ENCODE assay signal across 19 cellular contexts in the genomic region with DNA sequence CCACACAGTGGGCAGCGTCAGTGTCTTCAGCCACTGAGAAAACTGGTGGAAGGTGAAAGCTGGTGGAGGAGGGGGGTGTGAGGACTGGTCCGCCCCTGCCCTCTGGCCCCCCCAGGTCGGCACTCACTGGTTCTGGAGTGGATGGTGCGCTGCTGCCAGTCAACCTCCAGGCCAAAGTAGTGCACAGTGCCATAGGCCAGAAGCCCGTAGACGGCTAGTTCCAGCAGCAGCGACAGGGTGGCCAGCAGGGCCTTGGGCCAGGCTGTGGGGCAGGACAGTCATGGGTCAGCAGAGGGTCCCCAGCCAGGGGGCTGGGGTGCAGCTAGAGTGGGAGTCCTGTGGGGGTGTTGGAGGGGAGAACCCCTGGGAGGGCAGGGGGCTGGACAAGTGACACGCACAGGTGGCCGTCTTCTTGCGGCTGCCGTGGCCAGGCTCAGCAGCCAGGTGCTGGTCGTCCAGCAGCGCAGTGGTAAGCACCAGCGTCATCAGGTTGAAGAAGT. TPM values are rescaled to one million over a fixed set of nuclear protein-coding genes. Genes with fewer than 3 reads are reported as not detected.
DNase-seq lines count a peak whose midpoint lies in the region; ATAC-seq and TF ChIP-seq lines count a peak whose summit lies in the region.
"Had no signal": no experiment of that assay in that cellular context is flagged by ENCODE, and none has a peak within 500 bp of the region (broad histone marks: within the 10 kb centered on the region; RNA-seq: fewer than 3 reads in every experiment).

No MANE protein-coding gene starts in this region.

- no peaks in the 10 kb centered on the region for H4K20me1 ChIP-seq in HCT116 (ENCODE audit: insufficient read depth)
- H4K20me1 ChIP-seq in hepatocyte (ENCODE audit: insufficient read depth, poor library complexity, severe bottlenecking), result no peaks in the 10 kb centered on the region

- H3K79me2 ChIP-seq in HCT116 (ENCODE audit: insufficient read depth, low read length) (peaks cover 40% of the 10 kb centered on the region), hepatocyte (peaks cover 34% of the 10 kb centered on the region)

- no peak overlapping the region for H3K9ac ChIP-seq in HCT116 (ENCODE audit: low read length)

- 96% methylated on average over 8 of the region's 14 CpGs for WGBS in hepatocyte (ENCODE audit: low lambda C conversion rate, missing lambda C conversion rate)

- intact Hi-C loops in HCT116 (cut with micrococcal nuclease), result no loop called here

- peaks cover 0 to 31% (median 0%) of the 10 kb centered on the region in 3 donors for H3K36me3 Mint-ChIP-seq in CD8-positive, alpha-beta memory T cell
- H3K36me3 Mint-ChIP-seq: activated CD8-positive, alpha-beta memory T cell treated with anti-CD3 and anti-CD28 coated beads, Interleukin-2, amount 10 ng/mL, durations not matched to agents 7 days and 5 days had no signal

- H3K27ac ChIP-seq in CD8-positive, alpha-beta memory T cell (ENCODE audit: low read depth, low read length), result no peak overlapping the region
- peak overlapping the region; percentile 18; the same call in 1 of the 2 replicates for H3K27ac ChIP-seq in HCT116 (ENCODE audit: low read depth, low read length)
- no peak overlapping the region for H3K27ac ChIP-seq in hepatocyte
- H3K27ac ChIP-seq: thoracic aorta had no signal

- peaks cover 12 to 28% (median 19%) of the 10 kb centered on the region in 3 donors for H3K4me1 Mint-ChIP-seq in CD8-positive, alpha-beta memory T cell

- DNase-seq in CD8-positive, alpha-beta memory T cell, result no peak
- no peak for DNase-seq in HCT116 (ENCODE audit: low read depth, low spot score)
- peak; percentile 3 for DNase-seq in hepatocyte (ENCODE audit: low spot score)
- DNase-seq in DMS 273 (lab: John Stamatoyannopoulos, UW; ENCODE audit: unreplicated experiment), result no peak
- no peak for DNase-seq in COLO668 (lab: John Stamatoyannopoulos, UW; ENCODE audit: unreplicated experiment)
- DNase-seq: activated CD4-positive, CD25-positive, alpha-beta regulatory T cell; activated CD8-positive, alpha-beta memory T cell treated with anti-CD3 and anti-CD28 coated beads, Interleukin-2, amount 10 ng/mL, durations not matched to agents 7 days and 5 days; activated naive CD4-positive, alpha-beta T cell treated with Interleukin-2 at 50 U/mL for 16 hours; AML-193; hypothalamus; kidney glomerular epithelial cell; mesendoderm; NCI-H1417 treated with DMSO at 0.1 percent for 48 hours; NCI-H2171; nephron progenitor cell; OCI-M1; stimulated activated CD4-positive, alpha-beta T cell treated with anti-CD3 and anti-CD28 coated beads, Interleukin-12 subunit alpha, Interleukin-12 subunit beta, amount 100 ng/mL, for 4 hours had no signal

- POLR2A ChIA-PET in CD8-positive, alpha-beta memory T cell (lab: Charles Lee), result interaction anchor here (1.0 kb wide), 1 partner anchor 116 kb away, joined by 3 read pairs; no protein-coding TSS in a partner anchor
- POLR2A ChIA-PET in HCT116 (lab: Charles Lee), result no interaction called here

- no peak overlapping the region for H2AFZ ChIP-seq in HCT116 (ENCODE audit: low read depth, low read length, poor library complexity, severe bottlenecking)
- H2AFZ ChIP-seq in hepatocyte, result no peak overlapping the region

- H3K36me3 ChIP-seq in CD8-positive, alpha-beta memory T cell (ENCODE audit: insufficient read depth, low read length), result peaks cover 11% of the 10 kb centered on the region
- H3K36me3 ChIP-seq in HCT116 (ENCODE audit: control insufficient read depth in 1 of 2, insufficient read depth in 2 of 2, low read length in 2 of 2) (peaks cover 0 to 8% of the 10 kb centered on the region in 2 experiments; a peak in 1 of 4 replicates), hepatocyte (replicated peaks; ENCODE audit: insufficient read depth, low read depth) (no peaks in the 10 kb centered on the region)

- no peak for TF ChIP-seq RAD21 in HCT116 (IDR thresholded peaks at IDR 0.05; ENCODE audit: low read depth)

- no peak overlapping the region for H3K4me2 ChIP-seq in HCT116 (ENCODE audit: low read length)
- no peak overlapping the region for H3K4me2 ChIP-seq in hepatocyte

- TF ChIP-seq POLR2A in HCT116 (IDR thresholded peaks at IDR 0.05; ENCODE audit: borderline replicate concordance, extremely low read depth, insufficient read depth, insufficient read length), result no peak

- no peaks in the 10 kb centered on the region for H3K9me3 Mint-ChIP-seq in CD8-positive, alpha-beta memory T cell
- H3K9me3 Mint-ChIP-seq: nephron progenitor cell had no signal

- H3K27ac Mint-ChIP-seq in CD8-positive, alpha-beta memory T cell, result no peak overlapping the region
- H3K27ac Mint-ChIP-seq: activated CD8-positive, alpha-beta memory T cell treated with anti-CD3 and anti-CD28 coated beads, Interleukin-2, amount 10 ng/mL, durations not matched to agents 7 days and 5 days; nephron progenitor cell had no signal

- H3K4me1 ChIP-seq in CD8-positive, alpha-beta memory T cell (ENCODE audit: insufficient read depth, low read length), result peaks cover 23% of the 10 kb centered on the region
- peaks cover 10 to 17% of the 10 kb centered on the region in 2 experiments for H3K4me1 ChIP-seq in HCT116 (ENCODE audit: control insufficient read depth in 1 of 2, insufficient read depth in 2 of 2, low read length in 2 of 2)
- H3K4me1 ChIP-seq in hepatocyte (ENCODE audit: insufficient read depth), result peaks cover 14% of the 10 kb centered on the region

- no peaks in the 10 kb centered on the region for H3K9me2 ChIP-seq in HCT116 (ENCODE audit: insufficient read depth)
- no peaks in the 10 kb centered on the region for H3K9me2 ChIP-seq in hepatocyte (replicated peaks; ENCODE audit: insufficient read depth)

- RAD21 ChIA-PET in HCT116 (lab: Charles Lee; ENCODE audit: low non-redundant PET in 1 of 2, low total read pairs in 2 of 2, uncharacterized antibody in 2 of 2, unreplicated experiment in 2 of 2), result no interaction called here

- H3K4me3 Mint-ChIP-seq in CD8-positive, alpha-beta memory T cell, result peak overlapping the region in 4 of 7 donors; percentile 11 to 78 (median 43)
- H3K4me3 Mint-ChIP-seq: nephron progenitor cell had no signal

- no peaks in the 10 kb centered on the region for H3K9me3 ChIP-seq in CD8-positive, alpha-beta memory T cell (ENCODE audit: low read length)
- no peaks in the 10 kb centered on the region for H3K9me3 ChIP-seq in HCT116 (ENCODE audit: control insufficient read depth in 1 of 2, insufficient read depth in 1 of 2, low read depth in 1 of 2, low read length in 2 of 2)
- no peaks in the 10 kb centered on the region for H3K9me3 ChIP-seq in hepatocyte (ENCODE audit: low read depth)
- H3K9me3 ChIP-seq: thoracic aorta had no signal

- CTCF ChIA-PET in CD8-positive, alpha-beta memory T cell (lab: Charles Lee), result interaction anchor here (1.7 to 8.7 kb wide), 2 partner anchors 20 to 34 kb away, joined by 4 to 91 read pairs; a partner anchor contains a TSS
- CTCF ChIA-PET in HCT116 (lab: Charles Lee), result no interaction called here

- BruUV-seq in HCT116 (replicated peaks; lab: Mats Ljungman, UMichigan), result no TSS peak

- no peak overlapping the region for H3K4me3 ChIP-seq in CD8-positive, alpha-beta memory T cell (ENCODE audit: low read length)
- H3K4me3 ChIP-seq in HCT116 (replicated peaks in 1 of 2; ENCODE audit: low read depth in 1 of 2, low read length in 2 of 2) (no peak overlapping the region), hepatocyte (no peak overlapping the region)
- H3K4me3 ChIP-seq: thoracic aorta had no signal

- no peak for ATAC-seq in HCT116
- ATAC-seq: activated CD8-positive, alpha-beta memory T cell treated with anti-CD3 and anti-CD28 coated beads, Interleukin-2, amount 10 ng/mL, durations not matched to agents 7 days and 5 days had no signal

- TF ChIP-seq CTCF in HCT116 (IDR thresholded peaks at IDR 0.05 in 2 of 3, conservative IDR thresholded peaks at IDR 0.05 in 1 of 3; ENCODE audit: borderline replicate concordance in 1 of 3, insufficient read depth in 1 of 3, low read depth in 2 of 3, low read length in 2 of 3), result no peak
- no peak for TF ChIP-seq CTCF in hepatocyte (IDR thresholded peaks at IDR 0.05; ENCODE audit: poor library complexity)

- H3K27me3 ChIP-seq in CD8-positive, alpha-beta memory T cell (ENCODE audit: insufficient read depth, low read length, poor library complexity, severe bottlenecking), result no peaks in the 10 kb centered on the region
- H3K27me3 ChIP-seq in HCT116 (ENCODE audit: insufficient read depth, low read length) (no peaks in the 10 kb centered on the region), hepatocyte (no peaks in the 10 kb centered on the region)

- H3K27me3 Mint-ChIP-seq in CD8-positive, alpha-beta memory T cell, result no peaks in the 10 kb centered on the region
- H3K27me3 Mint-ChIP-seq: activated CD8-positive, alpha-beta memory T cell treated with anti-CD3 and anti-CD28 coated beads, Interleukin-2, amount 10 ng/mL, durations not matched to agents 7 days and 5 days had no signal

TF ChIP-seq in HCT116, 20 proteins besides CTCF, POLR2A, EP300 and RAD21 (continues in another document):
- no peak for TF ChIP-seq CBX3 (IDR thresholded peaks at IDR 0.05; ENCODE audit: low read depth)
- no peak for TF ChIP-seq POLR2AphosphoS5 (IDR thresholded peaks at IDR 0.05; ENCODE audit: low read depth, low read length)
- no peak for TF ChIP-seq ZNF274 (IDR thresholded peaks at IDR 0.05; ENCODE audit: low read depth, low read length)
- no peak for TF ChIP-seq SP1 (IDR thresholded peaks at IDR 0.05; ENCODE audit: low read depth)

RNA-seq across cellular contexts. Expression of a gene that starts 2.2 kb away (rescaled TPM):
- 10 to 100 TPM; 88.6 to 89.4 TPM for total RNA-seq in CD8-positive, alpha-beta memory T cell
- polyA plus RNA-seq in CD8-positive, alpha-beta memory T cell, result 33.6 TPM
- total RNA-seq in HCT116 (2021; ENCODE audit: unreplicated experiment) (56.9 TPM), hepatocyte (22.4 and 32.8 TPM in 2 replicates)
- 42.4 and 45.3 TPM in 2 replicates for polyA plus RNA-seq in HCT116 (2012)
- 97.6 and 128 TPM in 2 replicates for polyA plus RNA-seq in hepatocyte

RNA-seq across cellular contexts. Expression of a gene that starts 2.7 kb away (rescaled TPM):
- 100 to 1,000 TPM; 155 to 165 TPM for total RNA-seq in CD8-positive, alpha-beta memory T cell
- polyA plus RNA-seq in CD8-positive, alpha-beta memory T cell, result 36.5 TPM
- total RNA-seq in HCT116 (2021; ENCODE audit: unreplicated experiment) (99.1 TPM), hepatocyte (24.4 and 25.6 TPM in 2 replicates)
- polyA plus RNA-seq in HCT116 (2012), result 86.8 and 86.9 TPM in 2 replicates
- polyA plus RNA-seq in hepatocyte, result 40.6 and 48.0 TPM in 2 replicates

RNA-seq across cellular contexts. Expression of a gene that starts 18.7 kb away (rescaled TPM):
- total RNA-seq in CD8-positive, alpha-beta memory T cell, result under 1 TPM in 1 of 2 experiments, not detected in 1; 0.31 TPM
- polyA plus RNA-seq in CD8-positive, alpha-beta memory T cell, result not detected
- total RNA-seq in HCT116 (2021; ENCODE audit: unreplicated experiment), result 0.39 TPM
- 0.17 and 0.56 TPM in 2 replicates for polyA plus RNA-seq in HCT116 (2012)
- total RNA-seq in hepatocyte, result not detected in 2 replicates
- polyA plus RNA-seq in hepatocyte, result not detected in 2 replicates
- total RNA-seq: H7, thoracic aorta had no signal

RNA-seq across cellular contexts. Expression of a gene that starts 20.1 kb away (rescaled TPM):
- total RNA-seq in CD8-positive, alpha-beta memory T cell, result 1 to 10 TPM; 2.4 to 3.5 TPM
- polyA plus RNA-seq in CD8-positive, alpha-beta memory T cell, result 6.5 TPM
- total RNA-seq in HCT116 (2021; ENCODE audit: unreplicated experiment) (7.0 TPM), hepatocyte (2.0 and 4.1 TPM in 2 replicates)
- 4.1 and 4.4 TPM in 2 replicates for polyA plus RNA-seq in HCT116 (2012)
- 9.7 and 11.2 TPM in 2 replicates for polyA plus RNA-seq in hepatocyte

RNA-seq across cellular contexts. Expression of a gene that starts 24.0 kb away (rescaled TPM):
- total RNA-seq in CD8-positive, alpha-beta memory T cell, result 1 to 10 TPM; 3.4 to 3.5 TPM
- polyA plus RNA-seq in CD8-positive, alpha-beta memory T cell, result 0.24 TPM
- total RNA-seq in HCT116 (2021; ENCODE audit: unreplicated experiment), result 12.8 TPM
- 11.4 and 12.1 TPM in 2 replicates for polyA plus RNA-seq in HCT116 (2012)
- total RNA-seq in hepatocyte, result 3.0 and 4.1 TPM in 2 replicates
- 5.0 and 5.1 TPM in 2 replicates for polyA plus RNA-seq in hepatocyte
